In genomic region chr10:132913559-132914115, GRCh38 we compare ENCODE assay signal across 27 cellular contexts. TPM values are rescaled to one million over a fixed set of nuclear protein-coding genes. Genes with fewer than 3 reads are reported as not detected.
"Had no signal": no experiment of that assay in that cellular context is flagged by ENCODE, and none has a peak within 500 bp of the region (broad histone marks: within the 10 kb centered on the region; RNA-seq: fewer than 3 reads in every experiment).

No MANE protein-coding gene starts in this region.

- H3K4me1 Mint-ChIP-seq: activated CD4-positive, alpha-beta memory T cell treated with anti-CD3 and anti-CD28 coated beads, Interleukin-2, amount 10 ng/mL, durations not matched to agents 7 days and 5 days; activated CD8-positive, alpha-beta memory T cell treated with anti-CD3 and anti-CD28 coated beads, Interleukin-2, amount 10 ng/mL, durations not matched to agents 7 days and 5 days; activated naive CD4-positive, alpha-beta T cell treated with anti-CD3 and anti-CD28 coated beads, Interleukin-2, amount 10 ng/mL, durations not matched to agents 7 days and 5 days; activated naive CD8-positive, alpha-beta T cell treated with anti-CD3 and anti-CD28 coated beads, Interleukin-2, amount 50 U/mL, for 24 hours; activated T-helper 17 cell treated with anti-CD3 and anti-CD28 coated beads, Interleukin-2, amount 50 U/mL, for 72 hours; neural crest cell had no signal

- H3K4me3 Mint-ChIP-seq: activated CD4-positive, alpha-beta memory T cell treated with anti-CD3 and anti-CD28 coated beads, Interleukin-2, amount 10 ng/mL, durations not matched to agents 7 days and 5 days; activated CD8-positive, alpha-beta memory T cell treated with anti-CD3 and anti-CD28 coated beads, Interleukin-2, amount 10 ng/mL, durations not matched to agents 7 days and 5 days; activated naive CD4-positive, alpha-beta T cell treated with anti-CD3 and anti-CD28 coated beads, Interleukin-2, amount 10 ng/mL, durations not matched to agents 7 days and 5 days; activated naive CD8-positive, alpha-beta T cell treated with anti-CD3 and anti-CD28 coated beads, Interleukin-2, amount 50 U/mL, for 24 hours; activated T-helper 17 cell treated with anti-CD3 and anti-CD28 coated beads, Interleukin-2, amount 50 U/mL, for 72 hours; brain; endodermal cell; neural crest cell had no signal

- H3K4me3 ChIP-seq: dorsolateral prefrontal cortex, left lung, ovary, thyroid gland had no signal

- H3K4me1 ChIP-seq: left lung had no signal

- H3K27ac Mint-ChIP-seq: activated CD4-positive, alpha-beta memory T cell treated with anti-CD3 and anti-CD28 coated beads, Interleukin-2, amount 10 ng/mL, durations not matched to agents 7 days and 5 days; activated CD8-positive, alpha-beta memory T cell treated with anti-CD3 and anti-CD28 coated beads, Interleukin-2, amount 10 ng/mL, durations not matched to agents 7 days and 5 days; activated naive CD4-positive, alpha-beta T cell treated with anti-CD3 and anti-CD28 coated beads, Interleukin-2, amount 10 ng/mL, durations not matched to agents 7 days and 5 days; activated naive CD8-positive, alpha-beta T cell treated with anti-CD3 and anti-CD28 coated beads, Interleukin-2, amount 50 U/mL, for 24 hours; activated T-helper 17 cell treated with anti-CD3 and anti-CD28 coated beads, Interleukin-2, amount 50 U/mL, for 72 hours; brain; endodermal cell had no signal

- H3K36me3 Mint-ChIP-seq: activated CD8-positive, alpha-beta memory T cell treated with anti-CD3 and anti-CD28 coated beads, Interleukin-2, amount 10 ng/mL, durations not matched to agents 7 days and 5 days; activated naive CD4-positive, alpha-beta T cell treated with anti-CD3 and anti-CD28 coated beads, Interleukin-2, amount 10 ng/mL, durations not matched to agents 7 days and 5 days; brain had no signal

- H3K9me3 Mint-ChIP-seq: activated CD4-positive, alpha-beta memory T cell treated with anti-CD3 and anti-CD28 coated beads, Interleukin-2, amount 10 ng/mL, durations not matched to agents 7 days and 5 days; activated naive CD4-positive, alpha-beta T cell treated with anti-CD3 and anti-CD28 coated beads, Interleukin-2, amount 10 ng/mL, durations not matched to agents 7 days and 5 days; activated naive CD8-positive, alpha-beta T cell treated with anti-CD3 and anti-CD28 coated beads, Interleukin-2, amount 50 U/mL, for 24 hours; activated T-helper 17 cell treated with anti-CD3 and anti-CD28 coated beads, Interleukin-2, amount 50 U/mL, for 72 hours; brain; endodermal cell; neural crest cell had no signal

- H3K36me3 ChIP-seq: left lung, ovary, thyroid gland had no signal

- DNase-seq: activated CD4-positive, alpha-beta memory T cell treated with anti-CD3 and anti-CD28 coated beads, Interleukin-2, amount 10 ng/mL, durations not matched to agents 7 days and 5 days; activated CD4-positive, alpha-beta T cell treated with anti-CD3 and anti-CD28 coated beads for 48 hours; activated CD4-positive, CD25-positive, alpha-beta regulatory T cell; activated CD8-positive, alpha-beta memory T cell treated with anti-CD3 and anti-CD28 coated beads, Interleukin-2, amount 10 ng/mL, durations not matched to agents 7 days and 5 days; activated naive CD4-positive, alpha-beta T cell treated with anti-CD3 and anti-CD28 coated beads, Interleukin-2, amount 10 ng/mL, durations not matched to agents 7 days and 5 days; activated naive CD8-positive, alpha-beta T cell treated with anti-CD3 and anti-CD28 coated beads, Interleukin-2, amount 50 U/mL, for 24 hours; activated T-cell treated with anti-CD3 and anti-CD28 coated beads, Interleukin-2, amount 50 U/mL, for 1 hour; anterior cingulate cortex; caudate nucleus; foreskin fibroblast; hippocampal formation; stimulated activated CD4-positive, alpha-beta T cell treated with anti-CD3 and anti-CD28 coated beads, Interleukin-2, amount 100 ng/mL, for 24 hours; stimulated activated naive CD4-positive, alpha-beta T cell treated with Interleukin-2 at 50 U/mL for 16 hours; T1000 had no signal

- H3K27me3 ChIP-seq: dorsolateral prefrontal cortex, ovary, thyroid gland had no signal

- H3K27ac ChIP-seq: epithelial cell of prostate, left lung, ovary had no signal

- FAIRE-seq: colon, urothelium cell line had no signal

- ATAC-seq: activated CD8-positive, alpha-beta memory T cell treated with anti-CD3 and anti-CD28 coated beads, Interleukin-2, amount 10 ng/mL, durations not matched to agents 7 days and 5 days; activated naive CD8-positive, alpha-beta T cell treated with anti-CD3 and anti-CD28 coated beads, Interleukin-2, amount 50 U/mL, for 24 hours; activated T-helper 17 cell treated with anti-CD3 and anti-CD28 coated beads, Interleukin-2, amount 50 U/mL, for 72 hours; left lung had no signal

- H3K9me3 ChIP-seq: left lung, ovary, thyroid gland had no signal

- H3K27me3 Mint-ChIP-seq: activated CD4-positive, alpha-beta memory T cell treated with anti-CD3 and anti-CD28 coated beads, Interleukin-2, amount 10 ng/mL, durations not matched to agents 7 days and 5 days; activated CD8-positive, alpha-beta memory T cell treated with anti-CD3 and anti-CD28 coated beads, Interleukin-2, amount 10 ng/mL, durations not matched to agents 7 days and 5 days; brain had no signal

RNA-seq across cellular contexts. Expression of gene CFAP46, which starts 28.7 kb away (rescaled TPM):
- total RNA-seq: activated CD4-positive, alpha-beta memory T cell treated with anti-CD3 and anti-CD28 coated beads, Interleukin-2, amount 10 ng/mL, durations not matched to agents 7 days and 5 days; activated CD8-positive, alpha-beta memory T cell treated with anti-CD3 and anti-CD28 coated beads, Interleukin-2, amount 10 ng/mL, durations not matched to agents 7 days and 5 days; activated T-helper 17 cell treated with anti-CD3 and anti-CD28 coated beads, Interleukin-2, amount 50 U/mL, for 72 hours; subcutaneous adipose tissue; T-helper 1 cell treated with Interleukin-12 subunit alpha and Interleukin-12 subunit beta and Interleukin-4 antibody, amounts not matched to agents 30 ng/mL and 1 ng/mL, for 36 hours had no signal
